ENCODE assay signal across 1 cellular context in genomic region chr11:7927635-7928034, GRCh38.
TF ChIP-seq lines count a peak whose summit lies in the region.

No MANE protein-coding gene starts in this region.

TF ChIP-seq in SK-N-SH treated with all-trans-retinoic acid at 6 μM for 48 hours, 23 proteins besides CTCF, POLR2A, EP300 and RAD21 (continued from another document):
- TF ChIP-seq CREB5 (CRISPR knock-in tag; IDR thresholded peaks at IDR 0.05; ENCODE audit: low read depth) (no peak), PPARA (CRISPR knock-in tag; IDR thresholded peaks at IDR 0.05; ENCODE audit: borderline replicate concordance) (no peak), CSRNP3 (CRISPR knock-in tag; IDR thresholded peaks at IDR 0.05) (no peak), TCF4 (CRISPR knock-in tag; IDR thresholded peaks at IDR 0.05; ENCODE audit: borderline replicate concordance) (no peak), SNAI2 (CRISPR knock-in tag; IDR thresholded peaks at IDR 0.05) (no peak), ZNF565 (CRISPR knock-in tag; conservative IDR thresholded peaks at IDR 0.05; ENCODE audit: low read depth) (no peak), GLIS3 (CRISPR knock-in tag; IDR thresholded peaks at IDR 0.05) (no peak)
